In genomic region chr13:99988469-99989375, GRCh38 we compare ENCODE assay signal across 2 cellular contexts.
A peak's percentile ranks its signal among the peaks of the same experiment; 100 is the strongest.
TF ChIP-seq lines count a peak whose summit lies in the region.

No MANE protein-coding gene starts in this region.

TF ChIP-seq in GM23338, 12 proteins besides CTCF, POLR2A, EP300 and RAD21:
- TF ChIP-seq ZNF114 (CRISPR knock-in tag; IDR thresholded peaks at IDR 0.05) (no peak), ZNF331 (CRISPR knock-in tag; IDR thresholded peaks at IDR 0.05; ENCODE audit: low read depth) (no peak), POLR2AphosphoS5 (IDR thresholded peaks at IDR 0.05; ENCODE audit: low read depth) (no peak), EZH2 (IDR thresholded peaks at IDR 0.05; ENCODE audit: low read depth, unreplicated experiment) (peak; percentile 76), CREB1 (CRISPR knock-in tag; IDR thresholded peaks at IDR 0.05; ENCODE audit: low read depth) (no peak), STAT1 (IDR thresholded peaks at IDR 0.05; ENCODE audit: unreplicated experiment) (no peak)
- TF ChIP-seq, protein P1, sequence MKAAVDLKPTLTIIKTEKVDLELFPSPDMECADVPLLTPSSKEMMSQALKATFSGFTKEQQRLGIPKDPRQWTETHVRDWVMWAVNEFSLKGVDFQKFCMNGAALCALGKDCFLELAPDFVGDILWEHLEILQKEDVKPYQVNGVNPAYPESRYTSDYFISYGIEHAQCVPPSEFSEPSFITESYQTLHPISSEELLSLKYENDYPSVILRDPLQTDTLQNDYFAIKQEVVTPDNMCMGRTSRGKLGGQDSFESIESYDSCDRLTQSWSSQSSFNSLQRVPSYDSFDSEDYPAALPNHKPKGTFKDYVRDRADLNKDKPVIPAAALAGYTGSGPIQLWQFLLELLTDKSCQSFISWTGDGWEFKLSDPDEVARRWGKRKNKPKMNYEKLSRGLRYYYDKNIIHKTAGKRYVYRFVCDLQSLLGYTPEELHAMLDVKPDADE (IDR thresholded peaks at IDR 0.05), result no peak

TF ChIP-seq in H1, 55 proteins besides CTCF, POLR2A, EP300 and RAD21:
- TF ChIP-seq SP1 (IDR thresholded peaks at IDR 0.05; ENCODE audit: low read depth, low read length) (no peak), MAFK (IDR thresholded peaks at IDR 0.05; ENCODE audit: low read depth, low read length) (no peak), BACH1 (IDR thresholded peaks at IDR 0.05; ENCODE audit: low read length) (no peak), SUZ12 (IDR thresholded peaks at IDR 0.05; ENCODE audit: low read length) (peak; percentile 43; the same call in 1 of the 2 replicates), KDM1A (IDR thresholded peaks at IDR 0.05; ENCODE audit: borderline replicate concordance, low read length) (no peak), KDM4A (IDR thresholded peaks at IDR 0.05; ENCODE audit: low read depth, low read length, severe bottlenecking) (no peak), GABPA (IDR thresholded peaks at IDR 0.05; ENCODE audit: borderline replicate concordance, insufficient read depth, low read length) (no peak), PHF8 (conservative IDR thresholded peaks at IDR 0.05; ENCODE audit: low read depth, low read length) (no peak), EGR1 (IDR thresholded peaks at IDR 0.05; ENCODE audit: borderline replicate concordance, low read depth, low read length) (no peak), HDAC2 (IDR thresholded peaks at IDR 0.05; ENCODE audit: borderline replicate concordance in 1 of 2, low read depth in 2 of 2, low read length in 2 of 2) (no peak), CREB1 (IDR thresholded peaks at IDR 0.05) (no peak), FOSL1 (IDR thresholded peaks at IDR 0.05; ENCODE audit: insufficient read depth, low read depth, low read length) (no peak), NANOG (IDR thresholded peaks at IDR 0.05; ENCODE audit: insufficient read depth, low read depth, low read length, poor library complexity, severe bottlenecking) (no peak), ASH2L (IDR thresholded peaks at IDR 0.05; ENCODE audit: low read length) (no peak), BCL11A (IDR thresholded peaks at IDR 0.05; ENCODE audit: low read depth in 2 of 2, low read length in 2 of 2) (no peak), SP2 (IDR thresholded peaks at IDR 0.05; ENCODE audit: low read length) (no peak), CBX5 (IDR thresholded peaks at IDR 0.05; ENCODE audit: low read depth, low read length) (no peak), SIX5 (IDR thresholded peaks at IDR 0.05; ENCODE audit: low read depth, low read length) (no peak), EZH2 (IDR thresholded peaks at IDR 0.05; ENCODE audit: low read depth, low read length, severe bottlenecking) (no peak), CHD1 (IDR thresholded peaks at IDR 0.05; ENCODE audit: low read depth, low read length) (no peak), RFX5 (IDR thresholded peaks at IDR 0.05; ENCODE audit: borderline replicate concordance, low read depth, low read length) (no peak), POU5F1 (IDR thresholded peaks at IDR 0.05; ENCODE audit: low read depth, low read length) (no peak), NRF1 (IDR thresholded peaks at IDR 0.05; ENCODE audit: low read depth, low read length) (no peak), SP4 (IDR thresholded peaks at IDR 0.05; ENCODE audit: low read length) (no peak), POLR2AphosphoS5 (IDR thresholded peaks at IDR 0.05; ENCODE audit: low read depth, low read length) (no peak), TCF12 (IDR thresholded peaks at IDR 0.05; ENCODE audit: low read depth, low read length) (0 out of 2 replicates have a peak, but pooled peaks have one; percentile 16), CTBP2 (IDR thresholded peaks at IDR 0.05; ENCODE audit: borderline replicate concordance, insufficient read depth, insufficient read length, low read length) (no peak), TEAD4 (IDR thresholded peaks at IDR 0.05; ENCODE audit: low read depth, low read length) (no peak), YY1 (IDR thresholded peaks at IDR 0.05; ENCODE audit: low read depth, low read length) (no peak), SRF (IDR thresholded peaks at IDR 0.05; ENCODE audit: low read depth, low read length) (no peak), JUND (IDR thresholded peaks at IDR 0.05; ENCODE audit: low read length) (no peak), TAF7 (optimal IDR thresholded peaks at IDR 0.05; ENCODE audit: borderline replicate concordance, low read depth, low read length) (no peak), ZNF274 (IDR thresholded peaks at IDR 0.05; ENCODE audit: borderline replicate concordance, extremely low read depth, low read length) (no peak), CHD2 (IDR thresholded peaks at IDR 0.05; ENCODE audit: low read length) (no peak), JUN (IDR thresholded peaks at IDR 0.05; ENCODE audit: low read depth, low read length) (no peak), HDAC6 (IDR thresholded peaks at IDR 0.05; ENCODE audit: low read depth, low read length) (no peak), TAF1 (IDR thresholded peaks at IDR 0.05; ENCODE audit: low read depth, low read length) (0 out of 2 replicates have a peak, but pooled peaks have one; percentile 8), SIN3A (conservative IDR thresholded peaks at IDR 0.05 in 1 of 2, IDR thresholded peaks at IDR 0.05 in 1 of 2; ENCODE audit: low read depth in 1 of 2, low read length in 2 of 2) (0 out of 4 replicates have a peak, but pooled peaks of 1 of the 2 experiments have one; percentile 20), CBX8 (IDR thresholded peaks at IDR 0.05; ENCODE audit: borderline replicate concordance, low read depth, low read length) (no peak), SIRT6 (IDR thresholded peaks at IDR 0.05; ENCODE audit: low read length) (no peak), TBP (IDR thresholded peaks at IDR 0.05; ENCODE audit: low read depth, low read length) (no peak), RNF2 (IDR thresholded peaks at IDR 0.05; ENCODE audit: borderline replicate concordance, low read depth, low read length, missing control alignments, poor library complexity, severe bottlenecking) (peak; percentile 45)
- TF ChIP-seq, protein P2, sequence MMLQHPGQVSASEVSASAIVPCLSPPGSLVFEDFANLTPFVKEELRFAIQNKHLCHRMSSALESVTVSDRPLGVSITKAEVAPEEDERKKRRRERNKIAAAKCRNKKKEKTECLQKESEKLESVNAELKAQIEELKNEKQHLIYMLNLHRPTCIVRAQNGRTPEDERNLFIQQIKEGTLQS (IDR thresholded peaks at IDR 0.05; ENCODE audit: insufficient read depth, low read depth, low read length), result no peak
- TF ChIP-seq, protein P3, sequence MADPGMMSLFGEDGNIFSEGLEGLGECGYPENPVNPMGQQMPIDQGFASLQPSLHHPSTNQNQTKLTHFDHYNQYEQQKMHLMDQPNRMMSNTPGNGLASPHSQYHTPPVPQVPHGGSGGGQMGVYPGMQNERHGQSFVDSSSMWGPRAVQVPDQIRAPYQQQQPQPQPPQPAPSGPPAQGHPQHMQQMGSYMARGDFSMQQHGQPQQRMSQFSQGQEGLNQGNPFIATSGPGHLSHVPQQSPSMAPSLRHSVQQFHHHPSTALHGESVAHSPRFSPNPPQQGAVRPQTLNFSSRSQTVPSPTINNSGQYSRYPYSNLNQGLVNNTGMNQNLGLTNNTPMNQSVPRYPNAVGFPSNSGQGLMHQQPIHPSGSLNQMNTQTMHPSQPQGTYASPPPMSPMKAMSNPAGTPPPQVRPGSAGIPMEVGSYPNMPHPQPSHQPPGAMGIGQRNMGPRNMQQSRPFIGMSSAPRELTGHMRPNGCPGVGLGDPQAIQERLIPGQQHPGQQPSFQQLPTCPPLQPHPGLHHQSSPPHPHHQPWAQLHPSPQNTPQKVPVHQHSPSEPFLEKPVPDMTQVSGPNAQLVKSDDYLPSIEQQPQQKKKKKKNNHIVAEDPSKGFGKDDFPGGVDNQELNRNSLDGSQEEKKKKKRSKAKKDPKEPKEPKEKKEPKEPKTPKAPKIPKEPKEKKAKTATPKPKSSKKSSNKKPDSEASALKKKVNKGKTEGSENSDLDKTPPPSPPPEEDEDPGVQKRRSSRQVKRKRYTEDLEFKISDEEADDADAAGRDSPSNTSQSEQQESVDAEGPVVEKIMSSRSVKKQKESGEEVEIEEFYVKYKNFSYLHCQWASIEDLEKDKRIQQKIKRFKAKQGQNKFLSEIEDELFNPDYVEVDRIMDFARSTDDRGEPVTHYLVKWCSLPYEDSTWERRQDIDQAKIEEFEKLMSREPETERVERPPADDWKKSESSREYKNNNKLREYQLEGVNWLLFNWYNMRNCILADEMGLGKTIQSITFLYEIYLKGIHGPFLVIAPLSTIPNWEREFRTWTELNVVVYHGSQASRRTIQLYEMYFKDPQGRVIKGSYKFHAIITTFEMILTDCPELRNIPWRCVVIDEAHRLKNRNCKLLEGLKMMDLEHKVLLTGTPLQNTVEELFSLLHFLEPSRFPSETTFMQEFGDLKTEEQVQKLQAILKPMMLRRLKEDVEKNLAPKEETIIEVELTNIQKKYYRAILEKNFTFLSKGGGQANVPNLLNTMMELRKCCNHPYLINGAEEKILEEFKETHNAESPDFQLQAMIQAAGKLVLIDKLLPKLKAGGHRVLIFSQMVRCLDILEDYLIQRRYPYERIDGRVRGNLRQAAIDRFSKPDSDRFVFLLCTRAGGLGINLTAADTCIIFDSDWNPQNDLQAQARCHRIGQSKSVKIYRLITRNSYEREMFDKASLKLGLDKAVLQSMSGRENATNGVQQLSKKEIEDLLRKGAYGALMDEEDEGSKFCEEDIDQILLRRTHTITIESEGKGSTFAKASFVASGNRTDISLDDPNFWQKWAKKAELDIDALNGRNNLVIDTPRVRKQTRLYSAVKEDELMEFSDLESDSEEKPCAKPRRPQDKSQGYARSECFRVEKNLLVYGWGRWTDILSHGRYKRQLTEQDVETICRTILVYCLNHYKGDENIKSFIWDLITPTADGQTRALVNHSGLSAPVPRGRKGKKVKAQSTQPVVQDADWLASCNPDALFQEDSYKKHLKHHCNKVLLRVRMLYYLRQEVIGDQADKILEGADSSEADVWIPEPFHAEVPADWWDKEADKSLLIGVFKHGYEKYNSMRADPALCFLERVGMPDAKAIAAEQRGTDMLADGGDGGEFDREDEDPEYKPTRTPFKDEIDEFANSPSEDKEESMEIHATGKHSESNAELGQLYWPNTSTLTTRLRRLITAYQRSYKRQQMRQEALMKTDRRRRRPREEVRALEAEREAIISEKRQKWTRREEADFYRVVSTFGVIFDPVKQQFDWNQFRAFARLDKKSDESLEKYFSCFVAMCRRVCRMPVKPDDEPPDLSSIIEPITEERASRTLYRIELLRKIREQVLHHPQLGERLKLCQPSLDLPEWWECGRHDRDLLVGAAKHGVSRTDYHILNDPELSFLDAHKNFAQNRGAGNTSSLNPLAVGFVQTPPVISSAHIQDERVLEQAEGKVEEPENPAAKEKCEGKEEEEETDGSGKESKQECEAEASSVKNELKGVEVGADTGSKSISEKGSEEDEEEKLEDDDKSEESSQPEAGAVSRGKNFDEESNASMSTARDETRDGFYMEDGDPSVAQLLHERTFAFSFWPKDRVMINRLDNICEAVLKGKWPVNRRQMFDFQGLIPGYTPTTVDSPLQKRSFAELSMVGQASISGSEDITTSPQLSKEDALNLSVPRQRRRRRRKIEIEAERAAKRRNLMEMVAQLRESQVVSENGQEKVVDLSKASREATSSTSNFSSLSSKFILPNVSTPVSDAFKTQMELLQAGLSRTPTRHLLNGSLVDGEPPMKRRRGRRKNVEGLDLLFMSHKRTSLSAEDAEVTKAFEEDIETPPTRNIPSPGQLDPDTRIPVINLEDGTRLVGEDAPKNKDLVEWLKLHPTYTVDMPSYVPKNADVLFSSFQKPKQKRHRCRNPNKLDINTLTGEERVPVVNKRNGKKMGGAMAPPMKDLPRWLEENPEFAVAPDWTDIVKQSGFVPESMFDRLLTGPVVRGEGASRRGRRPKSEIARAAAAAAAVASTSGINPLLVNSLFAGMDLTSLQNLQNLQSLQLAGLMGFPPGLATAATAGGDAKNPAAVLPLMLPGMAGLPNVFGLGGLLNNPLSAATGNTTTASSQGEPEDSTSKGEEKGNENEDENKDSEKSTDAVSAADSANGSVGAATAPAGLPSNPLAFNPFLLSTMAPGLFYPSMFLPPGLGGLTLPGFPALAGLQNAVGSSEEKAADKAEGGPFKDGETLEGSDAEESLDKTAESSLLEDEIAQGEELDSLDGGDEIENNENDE (IDR thresholded peaks at IDR 0.05; ENCODE audit: insufficient replicate concordance, low read length), result no peak
- TF ChIP-seq, protein P4, sequence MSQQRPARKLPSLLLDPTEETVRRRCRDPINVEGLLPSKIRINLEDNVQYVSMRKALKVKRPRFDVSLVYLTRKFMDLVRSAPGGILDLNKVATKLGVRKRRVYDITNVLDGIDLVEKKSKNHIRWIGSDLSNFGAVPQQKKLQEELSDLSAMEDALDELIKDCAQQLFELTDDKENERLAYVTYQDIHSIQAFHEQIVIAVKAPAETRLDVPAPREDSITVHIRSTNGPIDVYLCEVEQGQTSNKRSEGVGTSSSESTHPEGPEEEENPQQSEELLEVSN (IDR thresholded peaks at IDR 0.05), result 0 out of 2 replicates have a peak, but pooled peaks have one; percentile 35
